ENCODE assay signal across 18 cellular contexts in the genomic region with DNA sequence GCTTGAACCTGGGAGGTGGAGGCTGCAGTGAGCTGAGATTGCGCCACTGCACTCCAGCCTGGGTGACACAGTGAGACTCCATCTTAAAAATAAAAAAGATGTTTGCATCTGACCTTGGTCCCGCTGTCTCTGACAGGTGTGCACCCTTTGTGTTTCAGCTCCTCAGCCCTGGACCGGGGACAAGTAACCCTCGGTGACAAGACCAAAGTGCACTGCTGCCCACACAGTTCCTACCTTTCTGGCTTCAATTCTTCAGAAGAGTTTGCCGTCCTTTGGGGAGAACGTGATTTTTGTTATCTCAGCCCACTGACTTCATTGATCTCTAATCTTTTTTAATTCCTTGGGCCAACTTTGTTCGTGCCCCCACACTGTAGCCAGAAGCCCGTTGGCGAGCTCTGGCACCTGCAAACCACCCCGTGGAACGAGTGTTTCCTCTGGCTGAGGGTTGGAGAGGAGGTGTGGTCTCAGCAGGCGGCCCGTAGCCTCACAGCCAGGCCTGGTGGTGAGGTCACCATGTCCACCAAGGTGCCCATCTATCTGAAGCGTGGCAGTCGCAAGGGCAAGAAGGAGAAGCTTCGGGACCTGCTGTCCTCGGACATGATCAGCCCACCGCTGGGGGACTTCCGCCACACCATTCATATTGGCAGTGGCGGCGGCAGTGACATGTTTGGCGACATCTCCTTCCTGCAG. TPM values are rescaled to one million over a fixed set of nuclear protein-coding genes. Genes with fewer than 3 reads are reported as not detected.
"Had no signal": no experiment of that assay in that cellular context is flagged by ENCODE, and none has a peak within 500 bp of the region (broad histone marks: within the 10 kb centered on the region; RNA-seq: fewer than 3 reads in every experiment).

No MANE protein-coding gene starts in this region.

- H3K36me3 Mint-ChIP-seq: naive thymus-derived CD8-positive, alpha-beta T cell had no signal

- H3K9me3 ChIP-seq: mucosa of descending colon, sigmoid colon, stomach, thoracic aorta, transverse colon had no signal

- ATAC-seq: esophagus mucosa; mucosa of descending colon; naive thymus-derived CD8-positive, alpha-beta T cell had no signal

- H3K4me3 Mint-ChIP-seq: naive thymus-derived CD8-positive, alpha-beta T cell had no signal

- H3K4me3 ChIP-seq: coronary artery, mucosa of descending colon, sigmoid colon, skin epidermis, thoracic aorta, transverse colon had no signal

- H3K27ac ChIP-seq: thoracic aorta had no signal

- H3K9me3 Mint-ChIP-seq: naive thymus-derived CD8-positive, alpha-beta T cell had no signal

- DNase-seq: central memory CD4-positive, alpha-beta T cell; dorsolateral prefrontal cortex; effector CD8-positive, alpha-beta T cell; islet precursor cell; mammary epithelial cell; mucosa of descending colon; naive thymus-derived CD8-positive, alpha-beta T cell; occipital lobe; stimulated activated CD4-positive, alpha-beta T cell treated with anti-CD3 and anti-CD28 coated beads, Interleukin-12 subunit alpha, Interleukin-12 subunit beta, amount 100 ng/mL, for 4 hours; stimulated activated naive CD4-positive, alpha-beta T cell; stomach; substantia nigra; transverse colon had no signal

- H3K27me3 ChIP-seq: dorsolateral prefrontal cortex, sigmoid colon, stomach, transverse colon had no signal

RNA-seq across cellular contexts. Expression of a gene that starts 34.0 kb away (rescaled TPM):
- total RNA-seq: mammary epithelial cell, thoracic aorta had no signal
